In the genomic region with DNA sequence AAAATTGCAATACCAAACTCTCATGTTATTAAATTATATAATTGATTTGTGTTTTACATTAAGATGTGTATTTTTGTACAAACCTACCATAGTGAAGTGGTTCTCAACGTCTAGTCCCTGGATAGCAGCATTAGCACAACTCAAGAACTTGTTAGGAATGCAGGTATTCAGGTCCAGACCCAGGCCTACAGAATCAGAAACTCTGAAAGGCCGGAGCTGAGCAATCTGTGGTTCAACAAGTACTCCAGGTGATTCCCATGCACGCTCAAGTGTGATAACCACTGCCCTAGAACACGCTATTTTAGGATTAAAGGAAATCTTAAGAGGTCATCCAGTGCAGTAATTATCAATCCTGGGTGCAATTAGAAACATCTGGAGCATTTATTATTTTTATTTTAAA, we compare ENCODE assay signal across 1 cellular context.
TF ChIP-seq lines count a peak whose summit lies in the region.

No MANE protein-coding gene starts in this region.

TF ChIP-seq in IMR-90, 13 proteins besides CTCF, POLR2A, EP300 and RAD21 (continued from another document):
- TF ChIP-seq RCOR1 (IDR thresholded peaks at IDR 0.05; ENCODE audit: insufficient replicate concordance, low read length), result no peak
- no peak for TF ChIP-seq BHLHE40 (IDR thresholded peaks at IDR 0.05; ENCODE audit: low read depth, low read length)
- TF ChIP-seq CEBPB (IDR thresholded peaks at IDR 0.05; ENCODE audit: low read depth, low read length), result no peak
- TF ChIP-seq RFX5 (IDR thresholded peaks at IDR 0.05; ENCODE audit: low read depth, low read length), result no peak
- no peak for TF ChIP-seq NFE2L2 (IDR thresholded peaks at IDR 0.05; ENCODE audit: low read depth, low read length)
- TF ChIP-seq MXI1 (IDR thresholded peaks at IDR 0.05; ENCODE audit: borderline replicate concordance, low read depth, low read length), result no peak
- no peak for TF ChIP-seq FOS (IDR thresholded peaks at IDR 0.05; ENCODE audit: low read depth, low read length)
- TF ChIP-seq MAZ (IDR thresholded peaks at IDR 0.05; ENCODE audit: borderline replicate concordance, low read depth, low read length), result no peak
- no peak for TF ChIP-seq MAFK (IDR thresholded peaks at IDR 0.05; ENCODE audit: low read depth, low read length)
- TF ChIP-seq, protein P1, sequence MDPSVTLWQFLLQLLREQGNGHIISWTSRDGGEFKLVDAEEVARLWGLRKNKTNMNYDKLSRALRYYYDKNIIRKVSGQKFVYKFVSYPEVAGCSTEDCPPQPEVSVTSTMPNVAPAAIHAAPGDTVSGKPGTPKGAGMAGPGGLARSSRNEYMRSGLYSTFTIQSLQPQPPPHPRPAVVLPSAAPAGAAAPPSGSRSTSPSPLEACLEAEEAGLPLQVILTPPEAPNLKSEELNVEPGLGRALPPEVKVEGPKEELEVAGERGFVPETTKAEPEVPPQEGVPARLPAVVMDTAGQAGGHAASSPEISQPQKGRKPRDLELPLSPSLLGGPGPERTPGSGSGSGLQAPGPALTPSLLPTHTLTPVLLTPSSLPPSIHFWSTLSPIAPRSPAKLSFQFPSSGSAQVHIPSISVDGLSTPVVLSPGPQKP (IDR thresholded peaks at IDR 0.05; ENCODE audit: borderline replicate concordance, low read depth, low read length), result no peak
- TF ChIP-seq, protein P2, sequence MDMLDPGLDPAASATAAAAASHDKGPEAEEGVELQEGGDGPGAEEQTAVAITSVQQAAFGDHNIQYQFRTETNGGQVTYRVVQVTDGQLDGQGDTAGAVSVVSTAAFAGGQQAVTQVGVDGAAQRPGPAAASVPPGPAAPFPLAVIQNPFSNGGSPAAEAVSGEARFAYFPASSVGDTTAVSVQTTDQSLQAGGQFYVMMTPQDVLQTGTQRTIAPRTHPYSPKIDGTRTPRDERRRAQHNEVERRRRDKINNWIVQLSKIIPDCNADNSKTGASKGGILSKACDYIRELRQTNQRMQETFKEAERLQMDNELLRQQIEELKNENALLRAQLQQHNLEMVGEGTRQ (IDR thresholded peaks at IDR 0.05; ENCODE audit: low read depth, low read length), result no peak
